In the genomic region with DNA sequence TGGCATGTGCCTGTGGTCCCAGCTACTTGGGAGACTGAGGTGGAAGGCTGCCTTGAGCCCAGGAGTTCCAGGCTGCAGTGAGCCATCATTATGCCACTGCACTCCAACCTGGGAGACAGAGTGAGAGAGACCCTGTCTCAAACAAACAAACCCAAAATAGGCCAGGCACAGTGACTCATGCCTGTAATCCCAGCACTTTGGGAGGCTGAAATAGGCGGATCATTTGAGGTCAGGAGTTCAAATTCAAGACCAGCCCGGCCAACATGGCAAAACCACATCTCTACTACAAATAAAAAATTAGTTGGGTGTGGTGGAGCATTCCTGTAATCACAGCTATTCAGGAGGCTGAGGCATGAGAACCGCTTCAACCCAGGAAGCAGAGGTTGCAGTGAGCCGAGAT, we compare ENCODE assay signal across 1 cellular context.
TF ChIP-seq lines count a peak whose summit lies in the region.

No MANE protein-coding gene starts in this region.

TF ChIP-seq in HEK293, 187 proteins besides CTCF, POLR2A, EP300 and RAD21:
- TF ChIP-seq, protein P1, sequence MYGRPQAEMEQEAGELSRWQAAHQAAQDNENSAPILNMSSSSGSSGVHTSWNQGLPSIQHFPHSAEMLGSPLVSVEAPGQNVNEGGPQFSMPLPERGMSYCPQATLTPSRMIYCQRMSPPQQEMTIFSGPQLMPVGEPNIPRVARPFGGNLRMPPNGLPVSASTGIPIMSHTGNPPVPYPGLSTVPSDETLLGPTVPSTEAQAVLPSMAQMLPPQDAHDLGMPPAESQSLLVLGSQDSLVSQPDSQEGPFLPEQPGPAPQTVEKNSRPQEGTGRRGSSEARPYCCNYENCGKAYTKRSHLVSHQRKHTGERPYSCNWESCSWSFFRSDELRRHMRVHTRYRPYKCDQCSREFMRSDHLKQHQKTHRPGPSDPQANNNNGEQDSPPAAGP (tag by site-specific recombination; IDR thresholded peaks at IDR 0.05): peak; percentile 44; the same call in 1 of the 2 replicates
- TF ChIP-seq SP2 (tag by site-specific recombination; IDR thresholded peaks at IDR 0.05) (no peak), ZSCAN30 (tag by site-specific recombination; IDR thresholded peaks at IDR 0.05) (no peak), AEBP2 (tag by site-specific recombination; IDR thresholded peaks at IDR 0.05; ENCODE audit: borderline replicate concordance) (no peak), ZNF692 (tag by site-specific recombination; IDR thresholded peaks at IDR 0.05) (no peak), SP7 (tag by site-specific recombination; IDR thresholded peaks at IDR 0.05) (peak; percentile 56; the same call in 1 of the 2 replicates), GLIS2 (tag by site-specific recombination; IDR thresholded peaks at IDR 0.05) (no peak), ZNF529 (tag by site-specific recombination; IDR thresholded peaks at IDR 0.05; ENCODE audit: insufficient replicate concordance) (no peak), PRDM10 (tag by site-specific recombination; IDR thresholded peaks at IDR 0.05) (no peak), ZNF701 (tag by site-specific recombination; IDR thresholded peaks at IDR 0.05) (no peak), KLF1 (tag by site-specific recombination; IDR thresholded peaks at IDR 0.05) (peak; percentile 49), ZNF211 (tag by site-specific recombination; IDR thresholded peaks at IDR 0.05; ENCODE audit: low read depth) (no peak), PBX3 (CRISPR knock-in tag; IDR thresholded peaks at IDR 0.05) (no peak), GLIS1 (tag by site-specific recombination; IDR thresholded peaks at IDR 0.05) (peak; percentile 76), ZNF560 (tag by site-specific recombination; IDR thresholded peaks at IDR 0.05; ENCODE audit: borderline replicate concordance) (no peak), GLI2 (tag by site-specific recombination; IDR thresholded peaks at IDR 0.05; ENCODE audit: borderline replicate concordance, low read depth) (no peak), ZBTB49 (tag by site-specific recombination; IDR thresholded peaks at IDR 0.05; ENCODE audit: low read depth) (no peak), ZNF600 (tag by site-specific recombination; IDR thresholded peaks at IDR 0.05) (peak; percentile 68; the same call in 1 of the 2 replicates), ZNF416 (tag by site-specific recombination; IDR thresholded peaks at IDR 0.05) (no peak), FEZF1 (tag by site-specific recombination; IDR thresholded peaks at IDR 0.05) (0 out of 2 replicates have a peak, but pooled peaks have one; percentile 16), ZNF175 (tag by site-specific recombination; IDR thresholded peaks at IDR 0.05) (no peak), ZNF18 (tag by site-specific recombination; IDR thresholded peaks at IDR 0.05) (no peak), BCL11A (tag by site-specific recombination; IDR thresholded peaks at IDR 0.05; ENCODE audit: low read depth) (0 out of 2 replicates have a peak, but pooled peaks have one; percentile 43)
- TF ChIP-seq, protein P2, sequence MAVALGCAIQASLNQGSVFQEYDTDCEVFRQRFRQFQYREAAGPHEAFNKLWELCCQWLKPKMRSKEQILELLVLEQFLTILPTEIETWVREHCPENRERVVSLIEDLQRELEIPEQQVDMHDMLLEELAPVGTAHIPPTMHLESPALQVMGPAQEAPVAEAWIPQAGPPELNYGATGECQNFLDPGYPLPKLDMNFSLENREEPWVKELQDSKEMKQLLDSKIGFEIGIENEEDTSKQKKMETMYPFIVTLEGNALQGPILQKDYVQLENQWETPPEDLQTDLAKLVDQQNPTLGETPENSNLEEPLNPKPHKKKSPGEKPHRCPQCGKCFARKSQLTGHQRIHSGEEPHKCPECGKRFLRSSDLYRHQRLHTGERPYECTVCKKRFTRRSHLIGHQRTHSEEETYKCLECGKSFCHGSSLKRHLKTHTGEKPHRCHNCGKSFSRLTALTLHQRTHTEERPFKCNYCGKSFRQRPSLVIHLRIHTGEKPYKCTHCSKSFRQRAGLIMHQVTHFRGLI (tag by site-specific recombination; IDR thresholded peaks at IDR 0.05): 0 out of 2 replicates have a peak, but pooled peaks have one; percentile 37
- TF ChIP-seq, protein P3, sequence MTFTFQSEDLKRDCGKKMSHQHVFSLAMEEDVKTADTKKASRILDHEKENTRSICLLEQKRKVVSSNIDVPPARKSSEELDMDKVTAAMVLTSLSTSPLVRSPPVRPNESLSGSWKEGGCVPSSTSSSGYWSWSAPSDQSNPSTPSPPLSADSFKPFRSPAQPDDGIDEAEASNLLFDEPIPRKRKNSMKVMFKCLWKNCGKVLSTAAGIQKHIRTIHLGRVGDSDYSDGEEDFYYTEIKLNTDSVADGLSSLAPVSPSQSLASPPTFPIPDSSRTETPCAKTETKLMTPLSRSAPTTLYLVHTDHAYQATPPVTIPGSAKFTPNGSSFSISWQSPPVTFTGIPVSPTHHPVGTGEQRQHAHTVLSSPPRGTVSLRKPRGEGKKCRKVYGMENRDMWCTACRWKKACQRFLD (tag by site-specific recombination; IDR thresholded peaks at IDR 0.05): no peak
- TF ChIP-seq, protein P4, sequence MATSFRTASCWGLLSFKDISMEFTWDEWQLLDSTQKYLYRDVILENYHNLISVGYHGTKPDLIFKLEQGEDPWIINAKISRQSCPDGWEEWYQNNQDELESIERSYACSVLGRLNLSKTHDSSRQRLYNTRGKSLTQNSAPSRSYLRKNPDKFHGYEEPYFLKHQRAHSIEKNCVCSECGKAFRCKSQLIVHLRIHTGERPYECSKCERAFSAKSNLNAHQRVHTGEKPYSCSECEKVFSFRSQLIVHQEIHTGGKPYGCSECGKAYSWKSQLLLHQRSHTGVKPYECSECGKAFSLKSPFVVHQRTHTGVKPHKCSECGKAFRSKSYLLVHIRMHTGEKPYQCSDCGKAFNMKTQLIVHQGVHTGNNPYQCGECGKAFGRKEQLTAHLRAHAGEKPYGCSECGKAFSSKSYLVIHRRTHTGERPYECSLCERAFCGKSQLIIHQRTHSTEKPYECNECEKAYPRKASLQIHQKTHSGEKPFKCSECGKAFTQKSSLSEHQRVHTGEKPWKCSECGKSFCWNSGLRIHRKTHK (tag by site-specific recombination; IDR thresholded peaks at IDR 0.05): no peak
- TF ChIP-seq, protein P5, sequence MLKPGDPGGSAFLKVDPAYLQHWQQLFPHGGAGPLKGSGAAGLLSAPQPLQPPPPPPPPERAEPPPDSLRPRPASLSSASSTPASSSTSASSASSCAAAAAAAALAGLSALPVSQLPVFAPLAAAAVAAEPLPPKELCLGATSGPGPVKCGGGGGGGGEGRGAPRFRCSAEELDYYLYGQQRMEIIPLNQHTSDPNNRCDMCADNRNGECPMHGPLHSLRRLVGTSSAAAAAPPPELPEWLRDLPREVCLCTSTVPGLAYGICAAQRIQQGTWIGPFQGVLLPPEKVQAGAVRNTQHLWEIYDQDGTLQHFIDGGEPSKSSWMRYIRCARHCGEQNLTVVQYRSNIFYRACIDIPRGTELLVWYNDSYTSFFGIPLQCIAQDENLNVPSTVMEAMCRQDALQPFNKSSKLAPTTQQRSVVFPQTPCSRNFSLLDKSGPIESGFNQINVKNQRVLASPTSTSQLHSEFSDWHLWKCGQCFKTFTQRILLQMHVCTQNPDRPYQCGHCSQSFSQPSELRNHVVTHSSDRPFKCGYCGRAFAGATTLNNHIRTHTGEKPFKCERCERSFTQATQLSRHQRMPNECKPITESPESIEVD (tag by site-specific recombination; IDR thresholded peaks at IDR 0.05): no peak
